Comparison of ENCODE assay signal across 22 cellular contexts in genomic region chr3:66620185-66620803, GRCh38.
"Had no signal": no experiment of that assay in that cellular context is flagged by ENCODE, and none has a peak within 500 bp of the region (broad histone marks: within the 10 kb centered on the region; RNA-seq: fewer than 3 reads in every experiment).

No MANE protein-coding gene starts in this region.

- H3K27me3 Mint-ChIP-seq: type B pancreatic cell had no signal

- H2AFZ ChIP-seq: parathyroid adenoma had no signal

- H3K36me3 Mint-ChIP-seq: activated naive CD4-positive, alpha-beta T cell treated with anti-CD3 and anti-CD28 coated beads, Interleukin-2, amount 50 U/mL, for 72 hours; stimulated activated effector memory CD8-positive, alpha-beta T cell treated with anti-CD3 and anti-CD28 coated beads, Interleukin-12 subunit alpha, Interleukin-12 subunit beta, amount 100 ng/mL, for 72 hours; type B pancreatic cell had no signal

- H3K4me3 ChIP-seq: adrenal gland, cardiac muscle cell, colonic mucosa, smooth muscle cell, stomach had no signal

- ATAC-seq: activated naive CD4-positive, alpha-beta T cell treated with anti-CD3 and anti-CD28 coated beads, Interleukin-2, amount 50 U/mL, for 72 hours; foreskin keratinocyte; left lobe of liver; sciatic nerve; stimulated activated effector memory CD8-positive, alpha-beta T cell treated with anti-CD3 and anti-CD28 coated beads, Interleukin-12 subunit alpha, Interleukin-12 subunit beta, amount 100 ng/mL, for 72 hours had no signal

- H3K9me3 ChIP-seq: adrenal gland, colonic mucosa, neutrophil, stomach had no signal

- H3K27ac Mint-ChIP-seq: activated naive CD4-positive, alpha-beta T cell treated with anti-CD3 and anti-CD28 coated beads, Interleukin-2, amount 50 U/mL, for 72 hours; stimulated activated effector memory CD8-positive, alpha-beta T cell treated with anti-CD3 and anti-CD28 coated beads, Interleukin-12 subunit alpha, Interleukin-12 subunit beta, amount 100 ng/mL, for 72 hours; type B pancreatic cell had no signal

- H3K27me3 ChIP-seq: adrenal gland, cardiac muscle cell, colonic mucosa, foreskin keratinocyte, neutrophil, stomach had no signal

- H3K9me3 Mint-ChIP-seq: stimulated activated effector memory CD8-positive, alpha-beta T cell treated with anti-CD3 and anti-CD28 coated beads, Interleukin-12 subunit alpha, Interleukin-12 subunit beta, amount 100 ng/mL, for 72 hours; type B pancreatic cell had no signal

- H3K9ac ChIP-seq: parathyroid adenoma had no signal

- H3K27ac ChIP-seq: adrenal gland, cardiac muscle cell, colonic mucosa, foreskin keratinocyte, neutrophil, parathyroid adenoma, stomach, WERI-Rb-1 had no signal

- H3K4me1 ChIP-seq: adrenal gland, colonic mucosa, foreskin keratinocyte, parathyroid adenoma had no signal

- H3K4me2 ChIP-seq: smooth muscle cell had no signal

- H3K4me1 Mint-ChIP-seq: stimulated activated effector memory CD8-positive, alpha-beta T cell treated with anti-CD3 and anti-CD28 coated beads, Interleukin-12 subunit alpha, Interleukin-12 subunit beta, amount 100 ng/mL, for 72 hours had no signal

- H3K79me2 ChIP-seq: parathyroid adenoma had no signal

- DNase-seq: activated CD4-positive, alpha-beta T cell treated with anti-CD3 and anti-CD28 coated beads, Interleukin-2, amount 50 U/mL, for 48 hours; activated gamma-delta T cell treated with Interleukin-2 at 50 U/mL for 16 hours; adrenal gland; colonic mucosa; effector memory CD4-positive, alpha-beta T cell; foreskin keratinocyte; glutamatergic neuron; kidney; stimulated activated CD4-positive, alpha-beta T cell treated with anti-CD3 and anti-CD28 coated beads, Interleukin-4, amount 100 ng/mL, for 24 hours; stomach; SW 1271; T-helper 2 cell; WERI-Rb-1 had no signal

- FAIRE-seq: kidney had no signal

- H3K36me3 ChIP-seq: adrenal gland, cardiac muscle cell, colonic mucosa, neutrophil, stomach, WERI-Rb-1 had no signal

- H3K4me3 Mint-ChIP-seq: stimulated activated effector memory CD8-positive, alpha-beta T cell treated with anti-CD3 and anti-CD28 coated beads, Interleukin-12 subunit alpha, Interleukin-12 subunit beta, amount 100 ng/mL, for 72 hours; type B pancreatic cell had no signal
